Comparison of ENCODE assay signal across 19 cellular contexts in genomic region chr10:105643662-105644061, GRCh38.
"Had no signal": no experiment of that assay in that cellular context is flagged by ENCODE, and none has a peak within 500 bp of the region (broad histone marks: within the 10 kb centered on the region; RNA-seq: fewer than 3 reads in every experiment).

No MANE protein-coding gene starts in this region.

- H3K4me3 ChIP-seq: dorsolateral prefrontal cortex, esophagus muscularis mucosa, gastrocnemius medialis, heart right ventricle, left lung, lower lobe of right lung had no signal

- H3K27ac ChIP-seq: coronary artery, dorsolateral prefrontal cortex, esophagus muscularis mucosa, gastrocnemius medialis, heart right ventricle, left lung, lower lobe of right lung had no signal

- H3K4me1 ChIP-seq: esophagus muscularis mucosa, gastrocnemius medialis, heart right ventricle, left lung, lower lobe of right lung had no signal

- H3K27me3 ChIP-seq: dorsolateral prefrontal cortex, esophagus muscularis mucosa, gastrocnemius medialis, heart right ventricle, left lung had no signal

- H3K36me3 ChIP-seq: esophagus muscularis mucosa, gastrocnemius medialis, heart right ventricle, left lung, lower lobe of right lung had no signal

- DNase-seq: dermis blood vessel endothelial cell; dorsolateral prefrontal cortex; effector CD4-positive, alpha-beta T cell; effector memory CD4-positive, alpha-beta T cell; foreskin fibroblast; foreskin melanocyte; gastrocnemius medialis; glutamatergic neuron; head of caudate nucleus; heart right ventricle; hippocampal formation; left cardiac atrium; left lung; left ventricle myocardium superior; lower lobe of right lung; mesenchymal stem cell; naive thymus-derived CD4-positive, alpha-beta T cell had no signal

- ATAC-seq: gastrocnemius medialis; heart right ventricle; left cardiac atrium; left lung; left ventricle myocardium superior; lower lobe of right lung; naive thymus-derived CD4-positive, alpha-beta T cell had no signal

- H3K9me3 ChIP-seq: esophagus muscularis mucosa, gastrocnemius medialis, lower lobe of right lung had no signal
